Comparison of ENCODE assay signal across 23 cellular contexts in the genomic region with DNA sequence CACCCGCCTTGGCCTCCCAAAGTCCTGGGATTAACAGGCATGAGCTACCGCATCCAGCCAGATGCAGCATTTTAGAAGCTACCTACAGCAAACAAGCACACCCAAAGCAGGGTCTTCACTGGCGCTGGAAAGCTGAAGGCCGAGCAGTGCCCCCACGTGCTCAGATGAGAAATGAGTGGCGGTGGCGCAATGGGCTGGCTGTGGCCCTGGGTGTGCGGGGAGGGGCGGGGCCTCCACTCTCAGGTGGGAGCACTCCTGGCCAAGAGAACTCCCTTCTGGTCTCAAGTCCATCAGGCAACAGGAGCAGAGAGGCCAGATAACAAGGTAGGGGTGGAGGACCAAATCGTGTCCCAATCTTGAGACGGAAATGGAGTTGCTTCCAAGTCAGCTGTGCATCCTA.
"Had no signal": no experiment of that assay in that cellular context is flagged by ENCODE, and none has a peak within 500 bp of the region (broad histone marks: within the 10 kb centered on the region; RNA-seq: fewer than 3 reads in every experiment).

No MANE protein-coding gene starts in this region.

- H3K9me3 ChIP-seq: colonic mucosa, mucosa of descending colon, stomach, testis, upper lobe of right lung had no signal

- H3K27ac ChIP-seq: colonic mucosa, neural progenitor cell, stomach, testis, upper lobe of right lung had no signal

- H3K36me3 ChIP-seq: neural progenitor cell had no signal

- H3K27me3 ChIP-seq: colonic mucosa, neural progenitor cell, stomach, testis, upper lobe of right lung had no signal

- H3K4me1 ChIP-seq: colonic mucosa had no signal

- ATAC-seq: activated T-helper 17 cell treated with anti-CD3 and anti-CD28 coated beads, Interleukin-2, amount 50 U/mL, for 72 hours; mucosa of descending colon; sciatic nerve; stimulated activated effector memory CD8-positive, alpha-beta T cell treated with anti-CD3 and anti-CD28 coated beads, Interleukin-12 subunit alpha, Interleukin-12 subunit beta, amount 100 ng/mL, for 72 hours had no signal

- H3K9me3 Mint-ChIP-seq: activated B cell treated with CpG ODN at 0.5 μM for 24 hours; activated CD4-positive, alpha-beta memory T cell treated with anti-CD3 and anti-CD28 coated beads for 36 hours; activated naive CD8-positive, alpha-beta T cell treated with anti-CD3 and anti-CD28 coated beads for 36 hours; activated T-helper 17 cell treated with anti-CD3 and anti-CD28 coated beads, Interleukin-2, amount 50 U/mL, for 72 hours; memory B cell; naive B cell; neural progenitor cell; stimulated activated effector memory CD8-positive, alpha-beta T cell treated with anti-CD3 and anti-CD28 coated beads, Interleukin-12 subunit alpha, Interleukin-12 subunit beta, amount 100 ng/mL, for 72 hours had no signal

- DNase-seq: activated B cell treated with CpG ODN at 0.5 μM for 24 hours; activated CD4-positive, alpha-beta memory T cell treated with anti-CD3 and anti-CD28 coated beads for 36 hours; activated CD4-positive, alpha-beta T cell treated with anti-CD3 and anti-CD28 coated beads for 4 hours; activated naive CD4-positive, alpha-beta T cell; activated naive CD8-positive, alpha-beta T cell treated with anti-CD3 and anti-CD28 coated beads for 36 hours; amygdala; caudate nucleus; colonic mucosa; foreskin melanocyte; hypothalamus; kidney glomerular epithelial cell; mucosa of descending colon; naive B cell; stimulated activated CD4-positive, alpha-beta T cell treated with anti-CD3 and anti-CD28 coated beads, Interleukin-4, amount 100 ng/mL, for 24 hours; stomach; T-helper 2 cell; testis; upper lobe of right lung had no signal

- H3K27me3 Mint-ChIP-seq: activated B cell treated with CpG ODN at 0.5 μM for 24 hours; activated CD4-positive, alpha-beta memory T cell treated with anti-CD3 and anti-CD28 coated beads for 36 hours; activated naive CD8-positive, alpha-beta T cell treated with anti-CD3 and anti-CD28 coated beads for 36 hours; activated T-helper 17 cell treated with anti-CD3 and anti-CD28 coated beads, Interleukin-2, amount 50 U/mL, for 72 hours; memory B cell; naive B cell had no signal

- H3K4me3 Mint-ChIP-seq: activated B cell treated with CpG ODN at 0.5 μM for 24 hours; activated CD4-positive, alpha-beta memory T cell treated with anti-CD3 and anti-CD28 coated beads for 36 hours; activated naive CD8-positive, alpha-beta T cell treated with anti-CD3 and anti-CD28 coated beads for 36 hours; activated T-helper 17 cell treated with anti-CD3 and anti-CD28 coated beads, Interleukin-2, amount 50 U/mL, for 72 hours; memory B cell; naive B cell; neural progenitor cell; stimulated activated effector memory CD8-positive, alpha-beta T cell treated with anti-CD3 and anti-CD28 coated beads, Interleukin-12 subunit alpha, Interleukin-12 subunit beta, amount 100 ng/mL, for 72 hours had no signal

- H3K27ac Mint-ChIP-seq: activated B cell treated with CpG ODN at 0.5 μM for 24 hours; activated CD4-positive, alpha-beta memory T cell treated with anti-CD3 and anti-CD28 coated beads for 36 hours; activated naive CD8-positive, alpha-beta T cell treated with anti-CD3 and anti-CD28 coated beads for 36 hours; activated T-helper 17 cell treated with anti-CD3 and anti-CD28 coated beads, Interleukin-2, amount 50 U/mL, for 72 hours; memory B cell; neural progenitor cell had no signal

- H3K4me3 ChIP-seq: colonic mucosa, mucosa of descending colon, neural progenitor cell, stomach, testis, upper lobe of right lung had no signal
